Comparison of ENCODE assay signal across 21 cellular contexts in genomic region chr6:87829622-87830121, GRCh38.
"Had no signal": no experiment of that assay in that cellular context is flagged by ENCODE, and none has a peak within 500 bp of the region (broad histone marks: within the 10 kb centered on the region; RNA-seq: fewer than 3 reads in every experiment).

No MANE protein-coding gene starts in this region.

- H3K4me3 Mint-ChIP-seq: naive thymus-derived CD4-positive, alpha-beta T cell; nephron progenitor cell had no signal

- H3K27me3 ChIP-seq: dorsolateral prefrontal cortex, heart left ventricle had no signal

- H3K4me3 ChIP-seq: coronary artery, dorsolateral prefrontal cortex, heart left ventricle, lung, psoas muscle had no signal

- H3K9me3 ChIP-seq: heart left ventricle, psoas muscle had no signal

- ATAC-seq: esophagus mucosa; heart left ventricle; left colon; left ventricle myocardium superior; naive thymus-derived CD4-positive, alpha-beta T cell; psoas muscle; sciatic nerve had no signal

- H3K36me3 Mint-ChIP-seq: naive thymus-derived CD4-positive, alpha-beta T cell had no signal

- H3K36me3 ChIP-seq: heart left ventricle had no signal

- FAIRE-seq: endometrium, frontal cortex had no signal

- H3K27ac Mint-ChIP-seq: nephron progenitor cell had no signal

- DNase-seq: dorsolateral prefrontal cortex; effector CD8-positive, alpha-beta T cell; heart left ventricle; hippocampal formation; left colon; left ventricle myocardium superior; mesendoderm; naive thymus-derived CD4-positive, alpha-beta T cell; nephron progenitor cell; psoas muscle; retina; stimulated activated CD4-positive, alpha-beta T cell treated with anti-CD3 and anti-CD28 coated beads, Interleukin-2, amount 100 ng/mL, for 24 hours; stimulated activated CD4-positive, alpha-beta T cell treated with anti-CD3 and anti-CD28 coated beads, Interleukin-4, amount 100 ng/mL, for 4 hours; stimulated activated naive CD4-positive, alpha-beta T cell; trophoblast cell had no signal

- H3K27ac ChIP-seq: coronary artery, dorsolateral prefrontal cortex, heart left ventricle, psoas muscle had no signal

- H3K4me1 ChIP-seq: psoas muscle had no signal
